In the genomic region with DNA sequence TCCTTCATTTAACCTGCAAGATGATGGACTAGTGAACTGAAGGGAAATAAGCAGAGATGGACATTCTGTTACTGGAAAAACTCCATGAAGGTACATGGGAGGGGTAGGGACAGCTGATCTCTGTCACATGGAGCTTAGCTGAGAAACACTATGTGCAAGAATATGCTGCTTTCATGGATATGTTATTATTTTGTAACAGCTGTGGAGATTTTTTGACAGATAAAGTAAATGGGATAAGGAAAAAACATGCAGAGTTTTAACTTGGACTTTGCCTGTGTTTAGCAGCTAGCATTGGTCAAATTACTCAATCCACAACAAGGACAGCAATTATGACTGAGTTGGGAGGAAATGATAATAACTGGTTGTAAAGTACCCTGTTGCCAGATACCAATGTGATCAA, we compare ENCODE assay signal across 15 cellular contexts. TPM values are rescaled to one million over a fixed set of nuclear protein-coding genes. Genes with fewer than 3 reads are reported as not detected.
DNase-seq lines count a peak whose midpoint lies in the region; ATAC-seq and TF ChIP-seq lines count a peak whose summit lies in the region.
"Had no signal": no experiment of that assay in that cellular context is flagged by ENCODE, and none has a peak within 500 bp of the region (broad histone marks: within the 10 kb centered on the region; RNA-seq: fewer than 3 reads in every experiment).

No MANE protein-coding gene starts in this region.

- POLR2A ChIA-PET in A673 (lab: Charles Lee; ENCODE audit: low non-redundant PET) = interaction anchor here (0.6 kb wide), 1 partner anchor 462 kb away, joined by 13 read pairs; no protein-coding TSS in a partner anchor

- H3K36me3 ChIP-seq in GM23338 (ENCODE audit: insufficient read depth) (no peaks in the 10 kb centered on the region), A673 (ENCODE audit: insufficient read depth, low read length, poor library complexity, severe bottlenecking) (no peaks in the 10 kb centered on the region)
- H3K36me3 ChIP-seq: BE2C, HAP-1 had no signal

- no peaks in the 10 kb centered on the region for H4K20me1 ChIP-seq in GM23338 (replicated peaks; ENCODE audit: insufficient read depth)

- H3K79me2 ChIP-seq in GM23338 (replicated peaks; ENCODE audit: insufficient read depth) = no peaks in the 10 kb centered on the region

- peak overlapping the region; percentile 54; the same call in 1 of the 2 replicates for H2AFZ ChIP-seq in GM23338

- H3K4me1 Mint-ChIP-seq in GM23338 = peaks cover 14% of the 10 kb centered on the region
- H3K4me1 Mint-ChIP-seq in activated naive CD4-positive, alpha-beta T cell treated with anti-CD3 and anti-CD28 coated beads for 36 hours (ENCODE audit: low read depth) = no peaks in the 10 kb centered on the region
- H3K4me1 Mint-ChIP-seq: CD4-positive, alpha-beta memory T cell had no signal

- no peak overlapping the region for H3K4me2 ChIP-seq in GM23338

- H3K27ac Mint-ChIP-seq in GM23338 = no peak overlapping the region
- no peak overlapping the region for H3K27ac Mint-ChIP-seq in activated naive CD4-positive, alpha-beta T cell treated with anti-CD3 and anti-CD28 coated beads for 36 hours

- no peaks in the 10 kb centered on the region for H3F3A ChIP-seq in GM23338 (replicated peaks; ENCODE audit: low read depth)

- H3K9me3 Mint-ChIP-seq in GM23338 = no peaks in the 10 kb centered on the region
- H3K9me3 Mint-ChIP-seq in activated naive CD4-positive, alpha-beta T cell treated with anti-CD3 and anti-CD28 coated beads for 36 hours = no peaks in the 10 kb centered on the region
- H3K9me3 Mint-ChIP-seq: CD4-positive, alpha-beta memory T cell had no signal

- TF ChIP-seq CTCF in GM23338 (conservative IDR thresholded peaks at IDR 0.05; ENCODE audit: low read depth in 2 of 2) = no peak
- no peak for TF ChIP-seq CTCF in A673 (conservative IDR thresholded peaks at IDR 0.05; ENCODE audit: low read depth, low read length)

- no peaks in the 10 kb centered on the region for H3K9me3 ChIP-seq in A673 (ENCODE audit: low read depth, low read length, poor library complexity, severe bottlenecking)
- H3K9me3 ChIP-seq: BE2C, HAP-1 had no signal

- intact Hi-C loops in activated naive CD4-positive, alpha-beta T cell treated with anti-CD3 and anti-CD28 coated beads for 36 hours (cut with micrococcal nuclease) = no loop called here
- intact Hi-C loops in A673 (cut with micrococcal nuclease; ENCODE audit: unreplicated experiment) = no loop called here

- no peaks in the 10 kb centered on the region for H3K9me2 ChIP-seq in GM23338 (ENCODE audit: insufficient read depth)

- ATAC-seq in GM23338 (no peak), left lobe of liver (peak; percentile 77), GM21447 (IDR thresholded peaks at IDR 0.05; ENCODE audit: unreplicated experiment) (no peak)
- ATAC-seq: GM12878 had no signal

- DNase-seq in GM23338 (ENCODE audit: low spot score) (no peak), amniotic epithelial cell (ENCODE audit: low read depth) (peak; percentile 53), left lobe of liver (ENCODE audit: low spot score) (no peak), myocyte (ENCODE audit: low read depth) (peak; percentile 38), A673 (ENCODE audit: low spot score) (no peak), AG08395 (ENCODE audit: low spot score) (no peak)
- DNase-seq in activated naive CD4-positive, alpha-beta T cell treated with anti-CD3 and anti-CD28 coated beads for 36 hours = no peak
- DNase-seq: BE2C; CD4-positive, alpha-beta memory T cell; DMS79; GOT3 had no signal

- H3K27ac ChIP-seq in GM23338 (ENCODE audit: low read depth) (no peak overlapping the region), A673 (ENCODE audit: low read depth, low read length, poor library complexity, severe bottlenecking) (no peak overlapping the region)
- H3K27ac ChIP-seq: C4-2B had no signal

- H3K27me3 Mint-ChIP-seq in GM23338 (ENCODE audit: insufficient read depth, low read depth, poor library complexity) = no peaks in the 10 kb centered on the region
- no peaks in the 10 kb centered on the region for H3K27me3 Mint-ChIP-seq in activated naive CD4-positive, alpha-beta T cell treated with anti-CD3 and anti-CD28 coated beads for 36 hours (ENCODE audit: low read depth)

- CTCF ChIA-PET in activated naive CD4-positive, alpha-beta T cell treated with anti-CD3 and anti-CD28 coated beads for 36 hours (lab: Charles Lee) = interaction anchor here (1.7 to 3.2 kb wide), 2 partner anchors 14 to 20 kb away, joined by 5 to 19 read pairs; no protein-coding TSS in a partner anchor
- CTCF ChIA-PET in A673 (lab: Charles Lee) = no interaction called here

- no TSS peak for BruUV-seq in A673 (replicated peaks; lab: Mats Ljungman, UMichigan)

- H3K27me3 ChIP-seq in GM23338 (ENCODE audit: insufficient read depth) (no peaks in the 10 kb centered on the region), A673 (replicated peaks; ENCODE audit: insufficient read depth, low read depth, low read length, poor library complexity) (no peaks in the 10 kb centered on the region)
- H3K27me3 ChIP-seq: BE2C had no signal

- no peak overlapping the region for H3K4me3 Mint-ChIP-seq in GM23338
- no peak overlapping the region for H3K4me3 Mint-ChIP-seq in activated naive CD4-positive, alpha-beta T cell treated with anti-CD3 and anti-CD28 coated beads for 36 hours

- no peak overlapping the region for H3K4me3 ChIP-seq in GM23338
- H3K4me3 ChIP-seq in A673 (ENCODE audit: low read depth, low read length, poor library complexity, severe bottlenecking) = no peak overlapping the region
- H3K4me3 ChIP-seq: GM12878, HAP-1 had no signal

- H3K36me3 Mint-ChIP-seq in GM23338 (ENCODE audit: low read depth) = 0 out of 3 replicates have a peak, but pooled peaks cover 2% of the 10 kb centered on the region
- H3K36me3 Mint-ChIP-seq in activated naive CD4-positive, alpha-beta T cell treated with anti-CD3 and anti-CD28 coated beads for 36 hours (ENCODE audit: low read depth) = no peaks in the 10 kb centered on the region
- H3K36me3 Mint-ChIP-seq: CD4-positive, alpha-beta memory T cell had no signal

- H3K4me1 ChIP-seq in GM23338 (ENCODE audit: insufficient read depth) = peaks cover 14% of the 10 kb centered on the region
- H3K4me1 ChIP-seq in A673 (ENCODE audit: insufficient read depth, low read length, poor library complexity, severe bottlenecking) = peaks cover 10% of the 10 kb centered on the region
- H3K4me1 ChIP-seq: BE2C, HAP-1 had no signal

RNA-seq across cellular contexts. Expression of gene HNRNPA3, which starts 28.7 kb away (rescaled TPM):
- 151 and 158 TPM in 2 replicates for total RNA-seq in GM23338 (2014; rRNA removed; shearing (Covaris generic))
- polyA plus RNA-seq in GM23338 (2016; fragmentation: Nextera tagmentation; extraction: Ambion mirVana) = 290 and 376 TPM in 2 replicates
- total RNA-seq in left lobe of liver (55.1 TPM), myocyte (29.2 and 29.6 TPM in 2 replicates), A673 (2021) (454 and 462 TPM in 2 replicates)
- 127 TPM for polyA plus RNA-seq in myocyte (2012)
- total RNA-seq in activated naive CD4-positive, alpha-beta T cell treated with anti-CD3 and anti-CD28 coated beads for 36 hours = 100 to 1,000 TPM; 312 to 340 TPM

Comparison
In these comparisons a context has a peak if more than half of its experiments do, and no peak if none do; other contexts are left out.
1. DNase-seq: peak in amniotic epithelial cell (single experiment) and myocyte (single experiment); none in GM23338 (single experiment), left lobe of liver (single experiment), activated naive CD4-positive, alpha-beta T cell treated with anti-CD3 and anti-CD28 coated beads for 36 hours (single experiment), A673 (single experiment) and AG08395 (single experiment).